1 cellular context compared by ENCODE assay signal in the genomic region with DNA sequence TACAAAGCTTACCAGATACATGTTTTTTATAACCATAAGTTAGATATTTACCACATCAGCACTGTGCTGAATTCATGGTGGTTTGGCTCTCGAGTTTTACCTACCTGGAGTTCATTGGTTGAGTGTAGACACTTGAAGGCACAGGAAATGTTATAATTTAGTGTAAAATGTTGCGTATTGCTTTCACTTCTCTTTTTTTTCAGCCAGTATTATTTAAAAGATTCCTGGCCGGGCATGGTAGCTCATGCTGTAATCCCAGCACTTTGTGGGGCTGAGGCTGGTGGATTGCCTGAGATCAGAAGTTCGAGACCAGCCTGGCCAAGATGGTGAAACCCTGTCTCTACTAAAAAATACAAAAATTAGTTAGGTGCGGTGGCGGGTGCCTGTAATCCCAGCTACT.
TF ChIP-seq lines count a peak whose summit lies in the region.

No MANE protein-coding gene starts in this region.

TF ChIP-seq in GM23338, 12 proteins besides CTCF, POLR2A, EP300 and RAD21 (continued from another document):
- TF ChIP-seq, protein P1, sequence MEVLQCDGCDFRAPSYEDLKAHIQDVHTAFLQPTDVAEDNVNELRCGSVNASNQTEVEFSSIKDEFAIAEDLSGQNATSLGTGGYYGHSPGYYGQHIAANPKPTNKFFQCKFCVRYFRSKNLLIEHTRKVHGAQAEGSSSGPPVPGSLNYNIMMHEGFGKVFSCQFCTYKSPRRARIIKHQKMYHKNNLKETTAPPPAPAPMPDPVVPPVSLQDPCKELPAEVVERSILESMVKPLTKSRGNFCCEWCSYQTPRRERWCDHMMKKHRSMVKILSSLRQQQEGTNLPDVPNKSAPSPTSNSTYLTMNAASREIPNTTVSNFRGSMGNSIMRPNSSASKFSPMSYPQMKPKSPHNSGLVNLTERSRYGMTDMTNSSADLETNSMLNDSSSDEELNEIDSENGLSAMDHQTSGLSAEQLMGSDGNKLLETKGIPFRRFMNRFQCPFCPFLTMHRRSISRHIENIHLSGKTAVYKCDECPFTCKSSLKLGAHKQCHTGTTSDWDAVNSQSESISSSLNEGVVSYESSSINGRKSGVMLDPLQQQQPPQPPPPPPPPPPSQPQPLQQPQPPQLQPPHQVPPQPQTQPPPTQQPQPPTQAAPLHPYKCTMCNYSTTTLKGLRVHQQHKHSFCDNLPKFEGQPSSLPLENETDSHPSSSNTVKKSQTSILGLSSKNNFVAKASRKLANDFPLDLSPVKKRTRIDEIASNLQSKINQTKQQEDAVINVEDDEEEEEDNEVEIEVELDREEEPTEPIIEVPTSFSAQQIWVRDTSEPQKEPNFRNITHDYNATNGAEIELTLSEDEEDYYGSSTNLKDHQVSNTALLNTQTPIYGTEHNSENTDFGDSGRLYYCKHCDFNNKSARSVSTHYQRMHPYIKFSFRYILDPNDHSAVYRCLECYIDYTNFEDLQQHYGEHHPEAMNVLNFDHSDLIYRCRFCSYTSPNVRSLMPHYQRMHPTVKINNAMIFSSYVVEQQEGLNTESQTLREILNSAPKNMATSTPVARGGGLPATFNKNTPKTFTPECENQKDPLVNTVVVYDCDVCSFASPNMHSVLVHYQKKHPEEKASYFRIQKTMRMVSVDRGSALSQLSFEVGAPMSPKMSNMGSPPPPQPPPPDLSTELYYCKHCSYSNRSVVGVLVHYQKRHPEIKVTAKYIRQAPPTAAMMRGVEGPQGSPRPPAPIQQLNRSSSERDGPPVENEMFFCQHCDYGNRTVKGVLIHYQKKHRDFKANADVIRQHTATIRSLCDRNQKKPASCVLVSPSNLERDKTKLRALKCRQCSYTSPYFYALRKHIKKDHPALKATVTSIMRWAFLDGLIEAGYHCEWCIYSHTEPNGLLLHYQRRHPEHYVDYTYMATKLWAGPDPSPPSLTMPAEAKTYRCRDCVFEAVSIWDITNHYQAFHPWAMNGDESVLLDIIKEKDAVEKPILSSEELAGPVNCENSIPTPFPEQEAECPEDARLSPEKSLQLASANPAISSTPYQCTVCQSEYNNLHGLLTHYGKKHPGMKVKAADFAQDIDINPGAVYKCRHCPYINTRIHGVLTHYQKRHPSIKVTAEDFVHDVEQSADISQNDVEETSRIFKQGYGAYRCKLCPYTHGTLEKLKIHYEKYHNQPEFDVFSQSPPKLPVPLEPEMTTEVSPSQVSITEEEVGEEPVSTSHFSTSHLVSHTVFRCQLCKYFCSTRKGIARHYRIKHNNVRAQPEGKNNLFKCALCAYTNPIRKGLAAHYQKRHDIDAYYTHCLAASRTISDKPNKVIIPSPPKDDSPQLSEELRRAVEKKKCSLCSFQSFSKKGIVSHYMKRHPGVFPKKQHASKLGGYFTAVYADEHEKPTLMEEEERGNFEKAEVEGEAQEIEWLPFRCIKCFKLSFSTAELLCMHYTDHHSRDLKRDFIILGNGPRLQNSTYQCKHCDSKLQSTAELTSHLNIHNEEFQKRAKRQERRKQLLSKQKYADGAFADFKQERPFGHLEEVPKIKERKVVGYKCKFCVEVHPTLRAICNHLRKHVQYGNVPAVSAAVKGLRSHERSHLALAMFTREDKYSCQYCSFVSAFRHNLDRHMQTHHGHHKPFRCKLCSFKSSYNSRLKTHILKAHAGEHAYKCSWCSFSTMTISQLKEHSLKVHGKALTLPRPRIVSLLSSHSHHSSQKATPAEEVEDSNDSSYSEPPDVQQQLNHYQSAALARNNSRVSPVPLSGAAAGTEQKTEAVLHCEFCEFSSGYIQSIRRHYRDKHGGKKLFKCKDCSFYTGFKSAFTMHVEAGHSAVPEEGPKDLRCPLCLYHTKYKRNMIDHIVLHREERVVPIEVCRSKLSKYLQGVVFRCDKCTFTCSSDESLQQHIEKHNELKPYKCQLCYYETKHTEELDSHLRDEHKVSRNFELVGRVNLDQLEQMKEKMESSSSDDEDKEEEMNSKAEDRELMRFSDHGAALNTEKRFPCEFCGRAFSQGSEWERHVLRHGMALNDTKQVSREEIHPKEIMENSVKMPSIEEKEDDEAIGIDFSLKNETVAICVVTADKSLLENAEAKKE (CRISPR knock-in tag; IDR thresholded peaks at IDR 0.05): no peak
TF ChIP-seq in GM23338: peak in this region for 0.
